ENCODE assay signal across 1 cellular context in genomic region chr4:1187182-1187581, GRCh38.
TF ChIP-seq lines count a peak whose summit lies in the region.

No MANE protein-coding gene starts in this region.

TF ChIP-seq in GM23338, 12 proteins besides CTCF, POLR2A, EP300 and RAD21 (continued from another document):
- TF ChIP-seq, protein P1, sequence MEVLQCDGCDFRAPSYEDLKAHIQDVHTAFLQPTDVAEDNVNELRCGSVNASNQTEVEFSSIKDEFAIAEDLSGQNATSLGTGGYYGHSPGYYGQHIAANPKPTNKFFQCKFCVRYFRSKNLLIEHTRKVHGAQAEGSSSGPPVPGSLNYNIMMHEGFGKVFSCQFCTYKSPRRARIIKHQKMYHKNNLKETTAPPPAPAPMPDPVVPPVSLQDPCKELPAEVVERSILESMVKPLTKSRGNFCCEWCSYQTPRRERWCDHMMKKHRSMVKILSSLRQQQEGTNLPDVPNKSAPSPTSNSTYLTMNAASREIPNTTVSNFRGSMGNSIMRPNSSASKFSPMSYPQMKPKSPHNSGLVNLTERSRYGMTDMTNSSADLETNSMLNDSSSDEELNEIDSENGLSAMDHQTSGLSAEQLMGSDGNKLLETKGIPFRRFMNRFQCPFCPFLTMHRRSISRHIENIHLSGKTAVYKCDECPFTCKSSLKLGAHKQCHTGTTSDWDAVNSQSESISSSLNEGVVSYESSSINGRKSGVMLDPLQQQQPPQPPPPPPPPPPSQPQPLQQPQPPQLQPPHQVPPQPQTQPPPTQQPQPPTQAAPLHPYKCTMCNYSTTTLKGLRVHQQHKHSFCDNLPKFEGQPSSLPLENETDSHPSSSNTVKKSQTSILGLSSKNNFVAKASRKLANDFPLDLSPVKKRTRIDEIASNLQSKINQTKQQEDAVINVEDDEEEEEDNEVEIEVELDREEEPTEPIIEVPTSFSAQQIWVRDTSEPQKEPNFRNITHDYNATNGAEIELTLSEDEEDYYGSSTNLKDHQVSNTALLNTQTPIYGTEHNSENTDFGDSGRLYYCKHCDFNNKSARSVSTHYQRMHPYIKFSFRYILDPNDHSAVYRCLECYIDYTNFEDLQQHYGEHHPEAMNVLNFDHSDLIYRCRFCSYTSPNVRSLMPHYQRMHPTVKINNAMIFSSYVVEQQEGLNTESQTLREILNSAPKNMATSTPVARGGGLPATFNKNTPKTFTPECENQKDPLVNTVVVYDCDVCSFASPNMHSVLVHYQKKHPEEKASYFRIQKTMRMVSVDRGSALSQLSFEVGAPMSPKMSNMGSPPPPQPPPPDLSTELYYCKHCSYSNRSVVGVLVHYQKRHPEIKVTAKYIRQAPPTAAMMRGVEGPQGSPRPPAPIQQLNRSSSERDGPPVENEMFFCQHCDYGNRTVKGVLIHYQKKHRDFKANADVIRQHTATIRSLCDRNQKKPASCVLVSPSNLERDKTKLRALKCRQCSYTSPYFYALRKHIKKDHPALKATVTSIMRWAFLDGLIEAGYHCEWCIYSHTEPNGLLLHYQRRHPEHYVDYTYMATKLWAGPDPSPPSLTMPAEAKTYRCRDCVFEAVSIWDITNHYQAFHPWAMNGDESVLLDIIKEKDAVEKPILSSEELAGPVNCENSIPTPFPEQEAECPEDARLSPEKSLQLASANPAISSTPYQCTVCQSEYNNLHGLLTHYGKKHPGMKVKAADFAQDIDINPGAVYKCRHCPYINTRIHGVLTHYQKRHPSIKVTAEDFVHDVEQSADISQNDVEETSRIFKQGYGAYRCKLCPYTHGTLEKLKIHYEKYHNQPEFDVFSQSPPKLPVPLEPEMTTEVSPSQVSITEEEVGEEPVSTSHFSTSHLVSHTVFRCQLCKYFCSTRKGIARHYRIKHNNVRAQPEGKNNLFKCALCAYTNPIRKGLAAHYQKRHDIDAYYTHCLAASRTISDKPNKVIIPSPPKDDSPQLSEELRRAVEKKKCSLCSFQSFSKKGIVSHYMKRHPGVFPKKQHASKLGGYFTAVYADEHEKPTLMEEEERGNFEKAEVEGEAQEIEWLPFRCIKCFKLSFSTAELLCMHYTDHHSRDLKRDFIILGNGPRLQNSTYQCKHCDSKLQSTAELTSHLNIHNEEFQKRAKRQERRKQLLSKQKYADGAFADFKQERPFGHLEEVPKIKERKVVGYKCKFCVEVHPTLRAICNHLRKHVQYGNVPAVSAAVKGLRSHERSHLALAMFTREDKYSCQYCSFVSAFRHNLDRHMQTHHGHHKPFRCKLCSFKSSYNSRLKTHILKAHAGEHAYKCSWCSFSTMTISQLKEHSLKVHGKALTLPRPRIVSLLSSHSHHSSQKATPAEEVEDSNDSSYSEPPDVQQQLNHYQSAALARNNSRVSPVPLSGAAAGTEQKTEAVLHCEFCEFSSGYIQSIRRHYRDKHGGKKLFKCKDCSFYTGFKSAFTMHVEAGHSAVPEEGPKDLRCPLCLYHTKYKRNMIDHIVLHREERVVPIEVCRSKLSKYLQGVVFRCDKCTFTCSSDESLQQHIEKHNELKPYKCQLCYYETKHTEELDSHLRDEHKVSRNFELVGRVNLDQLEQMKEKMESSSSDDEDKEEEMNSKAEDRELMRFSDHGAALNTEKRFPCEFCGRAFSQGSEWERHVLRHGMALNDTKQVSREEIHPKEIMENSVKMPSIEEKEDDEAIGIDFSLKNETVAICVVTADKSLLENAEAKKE (CRISPR knock-in tag; IDR thresholded peaks at IDR 0.05) = no peak
- TF ChIP-seq STAT1 (IDR thresholded peaks at IDR 0.05; ENCODE audit: unreplicated experiment) = no peak
